In genomic region chr13:110239280-110240120, GRCh38 we compare ENCODE assay signal across 16 cellular contexts.
A peak's percentile ranks its signal among the peaks of the same experiment; 100 is the strongest.
DNase-seq lines count a peak whose midpoint lies in the region; ATAC-seq and TF ChIP-seq lines count a peak whose summit lies in the region.
"Had no signal": no experiment of that assay in that cellular context is flagged by ENCODE, and none has a peak within 500 bp of the region (broad histone marks: within the 10 kb centered on the region; RNA-seq: fewer than 3 reads in every experiment).

No MANE protein-coding gene starts in this region.

- H3K4me2 ChIP-seq in OCI-LY3 (ENCODE audit: low read length): no peak overlapping the region

- H3K36me3 ChIP-seq in OCI-LY3 (replicated peaks; ENCODE audit: low read depth, low read length) (no peaks in the 10 kb centered on the region), esophagus squamous epithelium (no peaks in the 10 kb centered on the region), gastrocnemius medialis (no peaks in the 10 kb centered on the region), BE2C (no peaks in the 10 kb centered on the region)

- H3K27ac ChIP-seq in C4-2B (no peak overlapping the region), OCI-LY3 (ENCODE audit: low read length) (no peak overlapping the region), esophagus squamous epithelium (peak overlapping the region in 3 of 4 donors; percentile 52 to 82 (median 77)), gastrocnemius medialis (peak overlapping the region; percentile 48 to 71 (median 62))

- WGBS in esophagus squamous epithelium, 2 donors: 38 to 65% methylated on average over 5 of the region's 5 CpGs

- ATAC-seq in gastrocnemius medialis (no peak), HG03175 (IDR thresholded peaks at IDR 0.05; ENCODE audit: unreplicated experiment) (no peak)
- ATAC-seq: activated CD4-positive, CD25-positive, alpha-beta regulatory T cell treated with anti-CD3 and anti-CD28 coated beads, Interleukin-2, amount 50 U/mL, for 24 hours; stimulated activated naive B cell treated with anti-CD40 and anti-IgM and Interleukin-4, amounts not matched to agents 10 μg/mL and 1 μg/mL and 100 μg/mL, for 72 hours had no signal

- in situ Hi-C loops in gastrocnemius medialis (cut with MboI; ENCODE audit: low sequenced_read_pairs in 4 of 4): loop anchor here in 2 of 4 donors (5.0 to 25.0 kb wide), 2 partner anchors 63 to 173 kb away; no protein-coding TSS in a partner anchor

- H2AFZ ChIP-seq in OCI-LY3 (ENCODE audit: low read depth, low read length): no peak overlapping the region

- no peak overlapping the region for H3K9ac ChIP-seq in OCI-LY3 (ENCODE audit: low read length)

- H3K27me3 ChIP-seq in OCI-LY3 (ENCODE audit: low read depth, low read length): peaks cover 42% of the 10 kb centered on the region
- H3K27me3 ChIP-seq in esophagus squamous epithelium: no peaks in the 10 kb centered on the region
- no peaks in the 10 kb centered on the region for H3K27me3 ChIP-seq in gastrocnemius medialis
- H3K27me3 ChIP-seq in BE2C: no peaks in the 10 kb centered on the region; the same call in 1 of the 2 replicates

- H3K4me3 ChIP-seq in OCI-LY3 (ENCODE audit: low read length) (no peak overlapping the region), esophagus squamous epithelium (no peak overlapping the region), gastrocnemius medialis (no peak overlapping the region), BE2C (ENCODE audit: low read depth, low read length) (no peak overlapping the region)

- H3K4me1 ChIP-seq in OCI-LY3 (ENCODE audit: low read length): no peaks in the 10 kb centered on the region
- peaks cover 0 to 62% (median 26%) of the 10 kb centered on the region in 3 donors for H3K4me1 ChIP-seq in esophagus squamous epithelium
- peaks cover 38 to 40% of the 10 kb centered on the region in 2 donors for H3K4me1 ChIP-seq in gastrocnemius medialis
- H3K4me1 ChIP-seq in BE2C: no peaks in the 10 kb centered on the region
- H3K4me1 ChIP-seq: Caco-2 had no signal

- H4K20me1 ChIP-seq in OCI-LY3 (ENCODE audit: insufficient read depth, low read length): no peaks in the 10 kb centered on the region

- DNase-seq in esophagus squamous epithelium (lab: John Stamatoyannopoulos, UW): no peak
- DNase-seq in gastrocnemius medialis: no peak
- no peak for DNase-seq in GOT3 (lab: John Stamatoyannopoulos, UW)
- DNase-seq in NCI-H524 (lab: John Stamatoyannopoulos, UW): no peak
- DNase-seq in BE2C: no peak
- DNase-seq: activated naive CD4-positive, alpha-beta T cell; Caco-2; endodermal cell; glutamatergic neuron; NCI-H1105; occipital lobe; stimulated activated naive B cell treated with anti-CD40 and anti-IgM and Interleukin-4, amounts not matched to agents 10 μg/mL and 1 μg/mL and 100 μg/mL, for 72 hours had no signal

- H3K79me2 ChIP-seq in OCI-LY3 (ENCODE audit: low read length): no peaks in the 10 kb centered on the region

- TF ChIP-seq POLR2A in esophagus squamous epithelium (IDR thresholded peaks at IDR 0.05) (no peak), gastrocnemius medialis (IDR thresholded peaks at IDR 0.05) (no peak)

- intact Hi-C loops in esophagus squamous epithelium (cut with DNase I) (no loop called here), gastrocnemius medialis (cut with DNase I; ENCODE audit: low total_unique reads) (no loop called here)

- TF ChIP-seq CTCF in C4-2B (conservative IDR thresholded peaks at IDR 0.05): peak; percentile 15; the same call in 1 of the 2 replicates
- peak; percentile 35 for TF ChIP-seq CTCF in OCI-LY3 (IDR thresholded peaks at IDR 0.05; ENCODE audit: low read depth, low read length)
- no peak for TF ChIP-seq CTCF in esophagus squamous epithelium (IDR thresholded peaks at IDR 0.05)
- TF ChIP-seq CTCF in gastrocnemius medialis (IDR thresholded peaks at IDR 0.05 in 4 of 5, conservative IDR thresholded peaks at IDR 0.05 in 1 of 5): no peak
- no peak for TF ChIP-seq CTCF in BE2C (IDR thresholded peaks at IDR 0.05; ENCODE audit: low read depth, low read length)

- no peaks in the 10 kb centered on the region for H3K9me3 ChIP-seq in OCI-LY3 (ENCODE audit: insufficient read depth, low read length)
- H3K9me3 ChIP-seq in esophagus squamous epithelium: no peaks in the 10 kb centered on the region
- H3K9me3 ChIP-seq in gastrocnemius medialis: no peaks in the 10 kb centered on the region
- no peaks in the 10 kb centered on the region for H3K9me3 ChIP-seq in BE2C
- H3K9me3 ChIP-seq: Caco-2 had no signal

Comparison
In these comparisons a context has a peak if more than half of its experiments do, and no peak if none do; other contexts are left out.
1. H3K27ac ChIP-seq: peak in esophagus squamous epithelium (3 of 4) and gastrocnemius medialis (4 of 4); none in C4-2B (single experiment) and OCI-LY3 (single experiment).
2. CTCF ChIP-seq: peak in C4-2B (single experiment) and OCI-LY3 (single experiment); none in esophagus squamous epithelium (0 of 6), gastrocnemius medialis (0 of 5) and BE2C (single experiment).